27 cellular contexts compared by ENCODE assay signal in genomic region chrY:21370494-21370893, GRCh38.
"Had no signal": no experiment of that assay in that cellular context is flagged by ENCODE, and none has a peak within 500 bp of the region (broad histone marks: within the 10 kb centered on the region; RNA-seq: fewer than 3 reads in every experiment).

No MANE protein-coding gene starts in this region.

- H3K27me3 ChIP-seq: stomach, suprapubic skin, testis, thyroid gland, tibial artery, tibial nerve, transverse colon, upper lobe of left lung, upper lobe of right lung, uterus, vagina had no signal

- H3K36me3 ChIP-seq: stomach, suprapubic skin, thoracic aorta, thyroid gland, tibial artery, tibial nerve, transverse colon, upper lobe of left lung, upper lobe of right lung, uterus, vagina had no signal

- FAIRE-seq: urothelium cell line had no signal

- DNase-seq: stimulated activated CD4-positive, alpha-beta T cell treated with anti-CD3 and anti-CD28 coated beads, Interleukin-2, amount 100 ng/mL, for 48 hours; stimulated activated CD4-positive, alpha-beta T cell treated with anti-CD3 and anti-CD28 coated beads, Interleukin-4, amount 100 ng/mL, for 1 hour; stimulated activated CD4-positive, alpha-beta T cell treated with anti-CD3 and anti-CD28 coated beads, Interleukin-4, amount 100 ng/mL, for 24 hours; stimulated activated CD4-positive, alpha-beta T cell treated with anti-CD3 and anti-CD28 coated beads, Interleukin-4, amount 100 ng/mL, for 4 hours; stimulated activated CD8-positive, alpha-beta memory T cell treated with anti-CD3 and anti-CD28 coated beads, Interleukin-4, amount 100 ng/mL, for 48 hours; stimulated activated naive B cell treated with anti-CD40 and anti-IgM and Interleukin-4, amounts not matched to agents 10 μg/mL and 1 μg/mL and 100 μg/mL, for 72 hours; stimulated activated naive CD4-positive, alpha-beta T cell; stimulated activated naive CD4-positive, alpha-beta T cell treated with Interleukin-2 at 50 U/mL for 16 hours; stimulated activated naive CD8-positive, alpha-beta T cell treated with anti-CD3 and anti-CD28 coated beads, Interleukin-15, amount 100 ng/mL, for 72 hours; stimulated activated naive CD8-positive, alpha-beta T cell treated with anti-CD3 and anti-CD28 coated beads, Interleukin-15, Interleukin-2, amounts not matched to agents 100 U/mL and 50 U/mL, for 24 hours; stomach; substantia nigra; testis; thyroid gland; tibial artery; transverse colon; trophoblast cell; upper lobe of left lung; upper lobe of right lung; uterus had no signal

- ATAC-seq: stimulated activated effector memory CD8-positive, alpha-beta T cell treated with anti-CD3 and anti-CD28 coated beads, Interleukin-12 subunit alpha, Interleukin-12 subunit beta, amount 100 ng/mL, for 72 hours; stimulated activated memory B cell treated with anti-CD40 and anti-IgM and Interleukin-4, amounts not matched to agents 10 μg/mL and 1 μg/mL and 100 μg/mL, for 72 hours; stimulated activated naive B cell treated with anti-CD40 and anti-IgM and Interleukin-4, amounts not matched to agents 10 μg/mL and 1 μg/mL and 100 μg/mL, for 72 hours; stimulated activated naive CD8-positive, alpha-beta T cell treated with anti-CD3 and anti-CD28 coated beads, Interleukin-15, amount 100 ng/mL, for 72 hours; stimulated activated naive CD8-positive, alpha-beta T cell treated with anti-CD3 and anti-CD28 coated beads, Interleukin-15, Interleukin-2, amounts not matched to agents 100 U/mL and 50 U/mL, for 24 hours; upper lobe of right lung had no signal

- H3K27ac ChIP-seq: stomach, suprapubic skin, testis, thoracic aorta, thyroid gland, tibial artery, tibial nerve, transverse colon, upper lobe of left lung, upper lobe of right lung, uterus, vagina had no signal

- H3K4me1 ChIP-seq: stomach, suprapubic skin, testis, thyroid gland, tibial artery, tibial nerve, transverse colon, upper lobe of left lung, upper lobe of right lung, uterus, vagina had no signal

- H3K4me3 ChIP-seq: stomach, suprapubic skin, testis, thoracic aorta, thyroid gland, tibial artery, tibial nerve, transverse colon, upper lobe of left lung, upper lobe of right lung, uterus, vagina had no signal

- H3K9me3 ChIP-seq: stomach, suprapubic skin, testis, thoracic aorta, thyroid gland, tibial artery, tibial nerve, transverse colon, upper lobe of left lung, upper lobe of right lung, uterus, vagina had no signal
